27 cellular contexts compared by ENCODE assay signal in the genomic region with DNA sequence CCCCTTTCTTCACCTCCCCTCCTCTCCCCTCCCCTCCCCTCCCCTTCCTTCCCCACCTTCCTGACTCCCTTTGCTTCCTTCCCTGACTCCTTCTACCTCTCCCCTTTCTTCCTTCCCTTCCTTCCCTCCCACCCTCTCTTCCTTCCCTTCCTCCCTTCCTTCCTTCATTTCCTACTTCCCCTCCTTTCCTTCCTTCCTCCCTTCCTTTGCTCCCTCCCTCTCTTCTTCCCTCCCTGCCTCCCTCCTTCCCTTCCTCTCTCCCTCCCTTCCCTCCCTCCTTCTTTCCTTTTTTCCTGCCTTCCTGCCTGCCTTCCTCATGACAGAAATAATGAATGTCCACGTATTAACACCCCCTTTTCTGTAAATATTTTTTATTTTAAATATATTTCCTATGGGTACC.
DNase-seq lines count a peak whose midpoint lies in the region; ATAC-seq, FAIRE-seq and TF ChIP-seq lines count a peak whose summit lies in the region.
"Had no signal": no experiment of that assay in that cellular context is flagged by ENCODE, and none has a peak within 500 bp of the region (broad histone marks: within the 10 kb centered on the region; RNA-seq: fewer than 3 reads in every experiment).

No MANE protein-coding gene starts in this region.

- ATAC-seq in HepG2 = no peak
- ATAC-seq in right lobe of liver = no peak
- ATAC-seq: GM12878 had no signal

- TF ChIP-seq CTCF in HepG2 (CRISPR knock-in tag; IDR thresholded peaks at IDR 0.05) (no peak), right lobe of liver (IDR thresholded peaks at IDR 0.05) (no peak), HEK293 (tag by site-specific recombination; IDR thresholded peaks at IDR 0.05) (no peak), type B pancreatic cell (conservative IDR thresholded peaks at IDR 0.05) (no peak)

- no peak for DNase-seq in HepG2 (ENCODE audit: low spot score)
- no peak for DNase-seq in right lobe of liver
- peak; percentile 39 for DNase-seq in NCI-H69 (lab: John Stamatoyannopoulos, UW)
- DNase-seq in hepatic stellate cell (ENCODE audit: low spot score) = no peak
- no peak for DNase-seq in HT-29 (ENCODE audit: low spot score)
- no peak for DNase-seq in type B pancreatic cell (ENCODE audit: extremely low spot score, unreplicated experiment)
- DNase-seq: 8988T; ACHN; BE2C; C1 segment of cervical spinal cord; CD4-positive, alpha-beta memory T cell; CD4-positive, CD25-positive, alpha-beta regulatory T cell; CD8-positive, alpha-beta memory T cell; COR-L47; DMS 273 treated with DMSO at 0.1 percent for 48 hours; DMS153; DMS53; DMS79; DND-41; EL; GDM1 had no signal

- POLR2A ChIA-PET in HepG2 (lab: Yijun Ruan, JAX) (no interaction called here), HEK293 (lab: Yijun Ruan, JAX) (no interaction called here)

- CTCF ChIA-PET in HepG2 (lab: Yijun Ruan, JAX; ENCODE audit: low intra/inter-chr PET ratio, low total read pairs) = no interaction called here
- CTCF ChIA-PET in HEK293 (lab: Yijun Ruan, JAX) = interaction anchor here (1.5 kb wide), 1 partner anchor 199 kb away, joined by 3 read pairs; no protein-coding TSS in a partner anchor

- H3K4me1 Mint-ChIP-seq in type B pancreatic cell (ENCODE audit: unreplicated experiment) = peaks cover 28% of the 10 kb centered on the region
- H3K4me1 Mint-ChIP-seq: CD14-positive monocyte; CD4-positive, alpha-beta memory T cell; CD4-positive, CD25-positive, alpha-beta regulatory T cell; CD8-positive, alpha-beta memory T cell had no signal

- BruUV-seq in HepG2 (replicated peaks; lab: Mats Ljungman, UMichigan) = no TSS peak

- no peaks in the 10 kb centered on the region for H3K9me3 Mint-ChIP-seq in type B pancreatic cell
- H3K9me3 Mint-ChIP-seq: CD14-positive monocyte; CD4-positive, alpha-beta memory T cell; CD4-positive, CD25-positive, alpha-beta regulatory T cell; CD8-positive, alpha-beta memory T cell had no signal

- H3K4me1 ChIP-seq in HepG2 (ENCODE audit: insufficient read depth, low read length) = no peaks in the 10 kb centered on the region
- H3K4me1 ChIP-seq in right lobe of liver = no peaks in the 10 kb centered on the region
- no peaks in the 10 kb centered on the region for H3K4me1 ChIP-seq in HEK293 (ENCODE audit: control insufficient read depth, insufficient read depth, low read length)
- H3K4me1 ChIP-seq: BE2C, BLaER1 had no signal

- H3K27me3 Mint-ChIP-seq in type B pancreatic cell = no peaks in the 10 kb centered on the region
- H3K27me3 Mint-ChIP-seq: CD4-positive, alpha-beta memory T cell; CD4-positive, CD25-positive, alpha-beta regulatory T cell; CD8-positive, alpha-beta memory T cell had no signal

- H2AFZ ChIP-seq in HepG2 (ENCODE audit: low read length) = no peak overlapping the region

- no peaks in the 10 kb centered on the region for H3K9me3 ChIP-seq in HepG2 (ENCODE audit: low read length)
- no peaks in the 10 kb centered on the region for H3K9me3 ChIP-seq in right lobe of liver
- H3K9me3 ChIP-seq in HEK293 (ENCODE audit: control insufficient read depth, insufficient read depth, low read depth, low read length) = no peaks in the 10 kb centered on the region
- H3K9me3 ChIP-seq: BE2C, BLaER1 had no signal

- no peak overlapping the region for H3K27ac Mint-ChIP-seq in type B pancreatic cell
- H3K27ac Mint-ChIP-seq: CD14-positive monocyte; CD4-positive, alpha-beta memory T cell; CD4-positive, CD25-positive, alpha-beta regulatory T cell had no signal

- no peak overlapping the region for H3K4me2 ChIP-seq in HepG2 (ENCODE audit: low read depth, low read length)
- H3K4me2 ChIP-seq: BLaER1 had no signal

- no peaks in the 10 kb centered on the region for H3K36me3 ChIP-seq in HepG2 (replicated peaks in 1 of 2; ENCODE audit: control insufficient read depth in 1 of 2, insufficient read depth in 2 of 2, low read length in 2 of 2)
- no peaks in the 10 kb centered on the region for H3K36me3 ChIP-seq in right lobe of liver
- no peaks in the 10 kb centered on the region for H3K36me3 ChIP-seq in HEK293 (ENCODE audit: control insufficient read depth in 2 of 2, insufficient read depth in 1 of 2, low read length in 2 of 2)
- H3K36me3 ChIP-seq: BE2C, BLaER1 had no signal

- H3K9ac ChIP-seq in HepG2 (ENCODE audit: insufficient read depth, low read depth, low read length) = no peak overlapping the region
- H3K9ac ChIP-seq: BLaER1 had no signal

- TF ChIP-seq POLR2A in HepG2 (IDR thresholded peaks at IDR 0.05; ENCODE audit: insufficient read depth in 1 of 2, low read depth in 2 of 2, low read length in 2 of 2) = no peak
- no peak for TF ChIP-seq POLR2A in right lobe of liver (IDR thresholded peaks at IDR 0.05)

- no peak for TF ChIP-seq EP300 in HepG2 (IDR thresholded peaks at IDR 0.05; ENCODE audit: low read depth in 2 of 2, low read length in 2 of 2)
- TF ChIP-seq EP300 in HepG2 (CRISPR knock-in tag; IDR thresholded peaks at IDR 0.05; ENCODE audit: borderline replicate concordance) = no peak

- WGBS in HepG2 (ENCODE audit: low lambda C conversion rate) = 94% methylated on average over 1 of the region's 1 CpG
- WGBS in right lobe of liver (ENCODE audit: insufficient coverage, low coverage, low lambda C conversion rate, missing lambda C conversion rate) = 82% methylated on average over 1 of the region's 1 CpG

- intact Hi-C loops in HepG2 (cut with micrococcal nuclease; ENCODE audit: unreplicated experiment) = no loop called here
- intact Hi-C loops in right lobe of liver (cut with DNase I) = no loop called here

- no peaks in the 10 kb centered on the region for H4K20me1 ChIP-seq in HepG2 (ENCODE audit: insufficient read depth, low read length)
- H4K20me1 ChIP-seq: BLaER1 had no signal

- H3K27me3 ChIP-seq in HepG2 (ENCODE audit: control insufficient read depth in 1 of 2, insufficient read depth in 2 of 2, low read length in 2 of 2) (no peaks in the 10 kb centered on the region), right lobe of liver (no peaks in the 10 kb centered on the region)
- H3K27me3 ChIP-seq: BE2C, BLaER1 had no signal

- in situ Hi-C loops in HepG2 (cut with HindIII; ENCODE audit: extremely low pct_ligation_motif_present, low pct_unique_long_range_greater_than_20kb) = no loop called here

- H3K79me2 ChIP-seq in HepG2 (ENCODE audit: insufficient read depth, low read length) = no peaks in the 10 kb centered on the region

- no peak for FAIRE-seq in HepG2 (lab: Jason Lieb, UNC)
- FAIRE-seq: GM12878, GM12892, GM18507 had no signal

- H3K4me3 Mint-ChIP-seq in type B pancreatic cell = no peak overlapping the region
- H3K4me3 Mint-ChIP-seq: CD14-positive monocyte; CD4-positive, alpha-beta memory T cell; CD4-positive, CD25-positive, alpha-beta regulatory T cell; CD8-positive, alpha-beta memory T cell had no signal

- no peaks in the 10 kb centered on the region for H3K36me3 Mint-ChIP-seq in type B pancreatic cell
- H3K36me3 Mint-ChIP-seq: CD14-positive monocyte had no signal

- H3K27ac ChIP-seq in HepG2 (ENCODE audit: extremely low read length, insufficient read depth, low read length) (no peak overlapping the region), right lobe of liver (no peak overlapping the region), HEK293 (ENCODE audit: extremely low read depth, low read depth, low read length) (no peak overlapping the region)
- H3K27ac ChIP-seq: BLaER1 had no signal

- H3K4me3 ChIP-seq in HepG2 (replicated peaks in 1 of 3; ENCODE audit: insufficient read depth in 1 of 3, low read depth in 2 of 3, low read length in 3 of 3) (no peak overlapping the region), right lobe of liver (no peak overlapping the region), HEK293 (ENCODE audit: low read depth, low read length) (no peak overlapping the region)
- H3K4me3 ChIP-seq: BLaER1, GM12878 had no signal

- TF ChIP-seq RAD21 in HepG2 (CRISPR knock-in tag; IDR thresholded peaks at IDR 0.05) = no peak

TF ChIP-seq in HepG2, 621 proteins besides CTCF, POLR2A, EP300 and RAD21 (continues in another document):
- TF ChIP-seq PCBP1 (IDR thresholded peaks at IDR 0.05; ENCODE audit: borderline replicate concordance, low read depth, low read length) (peak; percentile 85; the same call in 1 of the 2 replicates), HNRNPK (IDR thresholded peaks at IDR 0.05; ENCODE audit: low read depth, low read length, poor library complexity, severe bottlenecking) (peak; percentile 90), TRIM24 (CRISPR knock-in tag; IDR thresholded peaks at IDR 0.05) (no peak)
- TF ChIP-seq, protein P1, sequence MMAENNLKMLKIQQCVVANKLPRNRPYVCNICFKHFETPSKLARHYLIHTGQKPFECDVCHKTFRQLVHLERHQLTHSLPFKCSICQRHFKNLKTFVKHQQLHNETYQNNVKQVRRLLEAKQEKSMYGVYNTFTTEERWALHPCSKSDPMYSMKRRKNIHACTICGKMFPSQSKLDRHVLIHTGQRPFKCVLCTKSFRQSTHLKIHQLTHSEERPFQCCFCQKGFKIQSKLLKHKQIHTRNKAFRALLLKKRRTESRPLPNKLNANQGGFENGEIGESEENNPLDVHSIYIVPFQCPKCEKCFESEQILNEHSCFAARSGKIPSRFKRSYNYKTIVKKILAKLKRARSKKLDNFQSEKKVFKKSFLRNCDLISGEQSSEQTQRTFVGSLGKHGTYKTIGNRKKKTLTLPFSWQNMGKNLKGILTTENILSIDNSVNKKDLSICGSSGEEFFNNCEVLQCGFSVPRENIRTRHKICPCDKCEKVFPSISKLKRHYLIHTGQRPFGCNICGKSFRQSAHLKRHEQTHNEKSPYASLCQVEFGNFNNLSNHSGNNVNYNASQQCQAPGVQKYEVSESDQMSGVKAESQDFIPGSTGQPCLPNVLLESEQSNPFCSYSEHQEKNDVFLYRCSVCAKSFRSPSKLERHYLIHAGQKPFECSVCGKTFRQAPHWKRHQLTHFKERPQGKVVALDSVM (CRISPR knock-in tag; IDR thresholded peaks at IDR 0.05) = no peak

TF ChIP-seq in HEK293, 187 proteins besides CTCF, POLR2A, EP300 and RAD21:
- TF ChIP-seq, protein P2, sequence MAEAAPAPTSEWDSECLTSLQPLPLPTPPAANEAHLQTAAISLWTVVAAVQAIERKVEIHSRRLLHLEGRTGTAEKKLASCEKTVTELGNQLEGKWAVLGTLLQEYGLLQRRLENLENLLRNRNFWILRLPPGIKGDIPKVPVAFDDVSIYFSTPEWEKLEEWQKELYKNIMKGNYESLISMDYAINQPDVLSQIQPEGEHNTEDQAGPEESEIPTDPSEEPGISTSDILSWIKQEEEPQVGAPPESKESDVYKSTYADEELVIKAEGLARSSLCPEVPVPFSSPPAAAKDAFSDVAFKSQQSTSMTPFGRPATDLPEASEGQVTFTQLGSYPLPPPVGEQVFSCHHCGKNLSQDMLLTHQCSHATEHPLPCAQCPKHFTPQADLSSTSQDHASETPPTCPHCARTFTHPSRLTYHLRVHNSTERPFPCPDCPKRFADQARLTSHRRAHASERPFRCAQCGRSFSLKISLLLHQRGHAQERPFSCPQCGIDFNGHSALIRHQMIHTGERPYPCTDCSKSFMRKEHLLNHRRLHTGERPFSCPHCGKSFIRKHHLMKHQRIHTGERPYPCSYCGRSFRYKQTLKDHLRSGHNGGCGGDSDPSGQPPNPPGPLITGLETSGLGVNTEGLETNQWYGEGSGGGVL (tag by site-specific recombination; IDR thresholded peaks at IDR 0.05) = peak; percentile 46; the same call in 1 of the 2 replicates
- TF ChIP-seq WT1 (tag by site-specific recombination; IDR thresholded peaks at IDR 0.05) (peak; percentile 35; the same call in 1 of the 2 replicates), SALL2 (tag by site-specific recombination; IDR thresholded peaks at IDR 0.05; ENCODE audit: borderline replicate concordance) (no peak), ZNF366 (tag by site-specific recombination; conservative IDR thresholded peaks at IDR 0.05) (peak; percentile 62)
